ENCODE assay signal across 8 cellular contexts in genomic region chr11:62539238-62539925, GRCh38. TPM values are rescaled to one million over a fixed set of nuclear protein-coding genes. Genes with fewer than 3 reads are reported as not detected.
DNase-seq lines count a peak whose midpoint lies in the region; FAIRE-seq and TF ChIP-seq lines count a peak whose summit lies in the region.

No MANE protein-coding gene starts in this region.

- H3K9me3 ChIP-seq in colonic mucosa = no peaks in the 10 kb centered on the region

- H3K9ac ChIP-seq in colonic mucosa (ENCODE audit: low read depth in 2 of 2, low read length in 2 of 2) = peak overlapping the region; percentile 15 to 80

- intact Hi-C loops in colonic mucosa (cut with DNase I) = no loop called here

- FAIRE-seq in frontal cortex (lab: Jason Lieb, UNC) = no peak

- H3K36me3 ChIP-seq in colonic mucosa = peaks cover 14% of the 10 kb centered on the region
- H3K36me3 ChIP-seq in urinary bladder (ENCODE audit: insufficient read depth) = no peaks in the 10 kb centered on the region

- peaks cover 62% of the 10 kb centered on the region for H3K4me1 ChIP-seq in colonic mucosa
- H3K4me1 ChIP-seq in urinary bladder (ENCODE audit: insufficient read depth) = peaks cover 10% of the 10 kb centered on the region

- 11% methylated on average over 13 of the region's 13 CpGs for WGBS in urinary bladder

- DNase-seq in GOT3 (lab: John Stamatoyannopoulos, UW) = peak; percentile 67
- DNase-seq in T1000 (lab: John Stamatoyannopoulos, UW) = peak; percentile 83
- peak; percentile 85 for DNase-seq in colonic mucosa
- peak; percentile 67 for DNase-seq in mucosa of gallbladder (ENCODE audit: low spot score)
- DNase-seq in NCI-H187 (lab: John Stamatoyannopoulos, UW) = no peak
- DNase-seq in frontal cortex (ENCODE audit: low spot score in 2 of 2) = no peak

- H3K4me3 ChIP-seq in colonic mucosa (peak overlapping the region; percentile 0), urinary bladder (ENCODE audit: low read depth, low read length) (no peak overlapping the region)

- no peak for TF ChIP-seq CTCF in 22Rv1 (IDR thresholded peaks at IDR 0.05)
- no peak for TF ChIP-seq CTCF in colonic mucosa (IDR thresholded peaks at IDR 0.05)

- no peaks in the 10 kb centered on the region for H3K27me3 ChIP-seq in colonic mucosa

- H3K27ac ChIP-seq in 22Rv1 = 0 out of 2 replicates have a peak overlapping the region, but pooled peaks have one; percentile 10
- peak overlapping the region; percentile 96 for H3K27ac ChIP-seq in colonic mucosa
- peak overlapping the region; percentile 62 for H3K27ac ChIP-seq in urinary bladder (ENCODE audit: low read depth)

RNA-seq across cellular contexts. Expression of gene AHNAK, which starts 7.2 kb away (rescaled TPM):
- total RNA-seq in colonic mucosa (100 to 1,000 TPM; 458 to 631 TPM), mucosa of gallbladder (549 TPM), urinary bladder (554 TPM), frontal cortex (15.9 TPM)
- 200 TPM for polyA plus RNA-seq in urinary bladder

RNA-seq across cellular contexts. Expression of gene EEF1G, which starts 34.3 kb away (rescaled TPM):
- total RNA-seq in colonic mucosa (1,000 to 10,000 TPM; 1,328 to 1,358 TPM), mucosa of gallbladder (1,062 TPM), urinary bladder (863 TPM), frontal cortex (1,985 TPM)
- 1,468 TPM for polyA plus RNA-seq in urinary bladder

RNA-seq across cellular contexts. Expression of gene TUT1, which starts 51.9 kb away (rescaled TPM):
- 10 to 100 TPM; 11.1 to 26.2 TPM for total RNA-seq in colonic mucosa
- total RNA-seq in mucosa of gallbladder = 26.2 TPM
- 5.1 TPM for total RNA-seq in urinary bladder
- 14.3 TPM for polyA plus RNA-seq in urinary bladder
- 4.5 TPM for total RNA-seq in frontal cortex

Comparison
In these comparisons a context has a peak if more than half of its experiments do, and no peak if none do; other contexts are left out.
1. H3K27ac ChIP-seq: peak in every context shown above with its lines; median percentile 96 in colonic mucosa; 62 in urinary bladder; 10 in 22Rv1.
2. DNase-seq: peak in GOT3 (single experiment), T1000 (single experiment), colonic mucosa (single experiment) and mucosa of gallbladder (single experiment); none in NCI-H187 (0 of 2) and frontal cortex (0 of 2).
3. RNA of gene AHNAK, which starts 7.2 kb away (total RNA-seq): 458 to 631 TPM in colonic mucosa, 554 TPM in urinary bladder (single experiment) and 549 TPM in mucosa of gallbladder (single experiment); 15.9 TPM in frontal cortex (single experiment); every median in the first group is over 10 times any median in the second.